1 cellular context compared by ENCODE assay signal in genomic region chr5:171701138-171701537, GRCh38.
TF ChIP-seq lines count a peak whose summit lies in the region.

No MANE protein-coding gene starts in this region.

TF ChIP-seq in GM23338, 12 proteins besides CTCF, POLR2A, EP300 and RAD21 (continued from another document):
- no peak for TF ChIP-seq ZNF462 (CRISPR knock-in tag; IDR thresholded peaks at IDR 0.05)
